1 cellular context compared by ENCODE assay signal in the genomic region with DNA sequence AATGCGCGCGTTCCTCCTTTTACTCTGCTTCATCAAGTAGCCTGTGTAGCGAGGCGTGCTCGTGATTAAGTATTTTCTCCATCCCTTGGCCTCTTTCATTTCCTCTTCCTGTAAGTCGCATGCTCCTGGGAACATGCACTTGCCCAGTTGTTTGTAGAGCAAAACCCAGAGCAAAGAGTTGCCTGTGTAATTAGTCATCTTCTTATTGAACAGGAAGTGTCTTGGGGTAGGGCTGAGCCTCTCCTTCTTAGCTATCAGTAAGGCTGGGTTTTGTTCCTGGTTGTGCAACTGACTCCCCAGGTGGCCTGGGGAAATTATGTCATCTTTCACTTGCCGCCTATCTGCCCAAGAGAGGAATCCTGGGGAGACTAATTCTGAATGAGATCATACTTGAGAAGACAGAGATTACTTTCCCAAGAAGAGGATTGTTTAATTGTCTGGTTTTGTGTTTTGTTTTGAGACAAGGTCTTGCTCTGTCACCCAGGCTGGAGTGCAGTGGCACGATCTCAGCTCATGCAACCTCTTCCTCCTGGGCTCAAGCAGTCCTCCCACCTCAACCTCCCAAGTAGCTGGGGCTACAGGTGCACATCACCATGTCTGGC.
TF ChIP-seq lines count a peak whose summit lies in the region.

No MANE protein-coding gene starts in this region.

TF ChIP-seq in K562, 482 proteins besides CTCF, POLR2A, EP300 and RAD21 (continued from another document and continues in another):
- TF ChIP-seq MAFF (IDR thresholded peaks at IDR 0.05; ENCODE audit: low read length) = no peak
- no peak for TF ChIP-seq TEAD2 (tag; IDR thresholded peaks at IDR 0.05)
- no peak for TF ChIP-seq BCOR (IDR thresholded peaks at IDR 0.05)
- peak; percentile 35 for TF ChIP-seq TBP (optimal IDR thresholded peaks at IDR 0.05; ENCODE audit: low read depth, low read length)
- TF ChIP-seq, protein P1, sequence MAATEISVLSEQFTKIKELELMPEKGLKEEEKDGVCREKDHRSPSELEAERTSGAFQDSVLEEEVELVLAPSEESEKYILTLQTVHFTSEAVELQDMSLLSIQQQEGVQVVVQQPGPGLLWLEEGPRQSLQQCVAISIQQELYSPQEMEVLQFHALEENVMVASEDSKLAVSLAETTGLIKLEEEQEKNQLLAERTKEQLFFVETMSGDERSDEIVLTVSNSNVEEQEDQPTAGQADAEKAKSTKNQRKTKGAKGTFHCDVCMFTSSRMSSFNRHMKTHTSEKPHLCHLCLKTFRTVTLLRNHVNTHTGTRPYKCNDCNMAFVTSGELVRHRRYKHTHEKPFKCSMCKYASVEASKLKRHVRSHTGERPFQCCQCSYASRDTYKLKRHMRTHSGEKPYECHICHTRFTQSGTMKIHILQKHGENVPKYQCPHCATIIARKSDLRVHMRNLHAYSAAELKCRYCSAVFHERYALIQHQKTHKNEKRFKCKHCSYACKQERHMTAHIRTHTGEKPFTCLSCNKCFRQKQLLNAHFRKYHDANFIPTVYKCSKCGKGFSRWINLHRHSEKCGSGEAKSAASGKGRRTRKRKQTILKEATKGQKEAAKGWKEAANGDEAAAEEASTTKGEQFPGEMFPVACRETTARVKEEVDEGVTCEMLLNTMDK (IDR thresholded peaks at IDR 0.05; ENCODE audit: borderline replicate concordance, insufficient read depth, low read depth, low read length, poor library complexity, severe bottlenecking) = no peak
- peak; percentile 79 for TF ChIP-seq ETV1 (tag; conservative IDR thresholded peaks at IDR 0.05; ENCODE audit: low read depth)
- no peak for TF ChIP-seq YBX1 (IDR thresholded peaks at IDR 0.05)
- TF ChIP-seq KLF16 (IDR thresholded peaks at IDR 0.05) = peak; percentile 46; the same call in 1 of the 2 replicates
- TF ChIP-seq ZC3H8 (IDR thresholded peaks at IDR 0.05) = no peak
- TF ChIP-seq, protein P2, sequence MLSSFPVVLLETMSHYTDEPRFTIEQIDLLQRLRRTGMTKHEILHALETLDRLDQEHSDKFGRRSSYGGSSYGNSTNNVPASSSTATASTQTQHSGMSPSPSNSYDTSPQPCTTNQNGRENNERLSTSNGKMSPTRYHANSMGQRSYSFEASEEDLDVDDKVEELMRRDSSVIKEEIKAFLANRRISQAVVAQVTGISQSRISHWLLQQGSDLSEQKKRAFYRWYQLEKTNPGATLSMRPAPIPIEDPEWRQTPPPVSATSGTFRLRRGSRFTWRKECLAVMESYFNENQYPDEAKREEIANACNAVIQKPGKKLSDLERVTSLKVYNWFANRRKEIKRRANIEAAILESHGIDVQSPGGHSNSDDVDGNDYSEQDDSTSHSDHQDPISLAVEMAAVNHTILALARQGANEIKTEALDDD (IDR thresholded peaks at IDR 0.05) = peak; percentile 92
- no peak for TF ChIP-seq PHB (CRISPR knock-in tag; IDR thresholded peaks at IDR 0.05)
- no peak for TF ChIP-seq MEF2D (tag; conservative IDR thresholded peaks at IDR 0.05; ENCODE audit: low read depth)
- TF ChIP-seq ZNF589 (CRISPR knock-in tag; IDR thresholded peaks at IDR 0.05; ENCODE audit: low read depth) = no peak
- TF ChIP-seq SIX5 (IDR thresholded peaks at IDR 0.05; ENCODE audit: borderline replicate concordance in 1 of 2, insufficient read depth in 1 of 2, low read depth in 1 of 2, low read length in 2 of 2) = no peak
- TF ChIP-seq, protein P3, sequence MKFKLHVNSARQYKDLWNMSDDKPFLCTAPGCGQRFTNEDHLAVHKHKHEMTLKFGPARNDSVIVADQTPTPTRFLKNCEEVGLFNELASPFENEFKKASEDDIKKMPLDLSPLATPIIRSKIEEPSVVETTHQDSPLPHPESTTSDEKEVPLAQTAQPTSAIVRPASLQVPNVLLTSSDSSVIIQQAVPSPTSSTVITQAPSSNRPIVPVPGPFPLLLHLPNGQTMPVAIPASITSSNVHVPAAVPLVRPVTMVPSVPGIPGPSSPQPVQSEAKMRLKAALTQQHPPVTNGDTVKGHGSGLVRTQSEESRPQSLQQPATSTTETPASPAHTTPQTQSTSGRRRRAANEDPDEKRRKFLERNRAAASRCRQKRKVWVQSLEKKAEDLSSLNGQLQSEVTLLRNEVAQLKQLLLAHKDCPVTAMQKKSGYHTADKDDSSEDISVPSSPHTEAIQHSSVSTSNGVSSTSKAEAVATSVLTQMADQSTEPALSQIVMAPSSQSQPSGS (CRISPR knock-in tag; IDR thresholded peaks at IDR 0.05) = no peak
- TF ChIP-seq SMAD3 (CRISPR knock-in tag; conservative IDR thresholded peaks at IDR 0.05) = no peak
- TF ChIP-seq, protein P4, sequence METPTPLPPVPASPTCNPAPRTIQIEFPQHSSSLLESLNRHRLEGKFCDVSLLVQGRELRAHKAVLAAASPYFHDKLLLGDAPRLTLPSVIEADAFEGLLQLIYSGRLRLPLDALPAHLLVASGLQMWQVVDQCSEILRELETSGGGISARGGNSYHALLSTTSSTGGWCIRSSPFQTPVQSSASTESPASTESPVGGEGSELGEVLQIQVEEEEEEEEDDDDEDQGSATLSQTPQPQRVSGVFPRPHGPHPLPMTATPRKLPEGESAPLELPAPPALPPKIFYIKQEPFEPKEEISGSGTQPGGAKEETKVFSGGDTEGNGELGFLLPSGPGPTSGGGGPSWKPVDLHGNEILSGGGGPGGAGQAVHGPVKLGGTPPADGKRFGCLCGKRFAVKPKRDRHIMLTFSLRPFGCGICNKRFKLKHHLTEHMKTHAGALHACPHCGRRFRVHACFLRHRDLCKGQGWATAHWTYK (CRISPR knock-in tag; IDR thresholded peaks at IDR 0.05) = no peak
- TF ChIP-seq ZFX (CRISPR knock-in tag; IDR thresholded peaks at IDR 0.05) = no peak
- peak; percentile 47; the same call in 1 of the 2 replicates for TF ChIP-seq TEAD4 (IDR thresholded peaks at IDR 0.05; ENCODE audit: low read length)
- no peak for TF ChIP-seq TEAD4 (CRISPR knock-in tag; IDR thresholded peaks at IDR 0.05; ENCODE audit: borderline replicate concordance)
- TF ChIP-seq, protein P5, sequence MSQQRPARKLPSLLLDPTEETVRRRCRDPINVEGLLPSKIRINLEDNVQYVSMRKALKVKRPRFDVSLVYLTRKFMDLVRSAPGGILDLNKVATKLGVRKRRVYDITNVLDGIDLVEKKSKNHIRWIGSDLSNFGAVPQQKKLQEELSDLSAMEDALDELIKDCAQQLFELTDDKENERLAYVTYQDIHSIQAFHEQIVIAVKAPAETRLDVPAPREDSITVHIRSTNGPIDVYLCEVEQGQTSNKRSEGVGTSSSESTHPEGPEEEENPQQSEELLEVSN (IDR thresholded peaks at IDR 0.05; ENCODE audit: borderline replicate concordance in 1 of 2, extremely low read depth in 1 of 2, insufficient read depth in 1 of 2, insufficient read length in 1 of 2, low read depth in 1 of 2, low read length in 1 of 2, poor library complexity in 1 of 2, severe bottlenecking in 1 of 2) = no peak
- no peak for TF ChIP-seq NFE2L1 (tag; IDR thresholded peaks at IDR 0.05; ENCODE audit: borderline replicate concordance, low read depth)
- TF ChIP-seq, protein P6, sequence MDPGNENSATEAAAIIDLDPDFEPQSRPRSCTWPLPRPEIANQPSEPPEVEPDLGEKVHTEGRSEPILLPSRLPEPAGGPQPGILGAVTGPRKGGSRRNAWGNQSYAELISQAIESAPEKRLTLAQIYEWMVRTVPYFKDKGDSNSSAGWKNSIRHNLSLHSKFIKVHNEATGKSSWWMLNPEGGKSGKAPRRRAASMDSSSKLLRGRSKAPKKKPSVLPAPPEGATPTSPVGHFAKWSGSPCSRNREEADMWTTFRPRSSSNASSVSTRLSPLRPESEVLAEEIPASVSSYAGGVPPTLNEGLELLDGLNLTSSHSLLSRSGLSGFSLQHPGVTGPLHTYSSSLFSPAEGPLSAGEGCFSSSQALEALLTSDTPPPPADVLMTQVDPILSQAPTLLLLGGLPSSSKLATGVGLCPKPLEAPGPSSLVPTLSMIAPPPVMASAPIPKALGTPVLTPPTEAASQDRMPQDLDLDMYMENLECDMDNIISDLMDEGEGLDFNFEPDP (CRISPR knock-in tag; IDR thresholded peaks at IDR 0.05) = no peak
- no peak for TF ChIP-seq ZNF232 (CRISPR knock-in tag; IDR thresholded peaks at IDR 0.05)
- no peak for TF ChIP-seq HNRNPH1 (optimal IDR thresholded peaks at IDR 0.05; ENCODE audit: low read depth, low read length)
- peak in 1 of 2 experiments; percentile 40; a peak in 1 of 4 replicates for TF ChIP-seq FOXK2 (conservative IDR thresholded peaks at IDR 0.05 in 1 of 2, IDR thresholded peaks at IDR 0.05 in 1 of 2; ENCODE audit: low read depth in 2 of 2)
- no peak for TF ChIP-seq HMGN3 (IDR thresholded peaks at IDR 0.05; ENCODE audit: borderline replicate concordance, extremely low read depth, insufficient read length, low read depth, low read length)
- TF ChIP-seq SP2 (IDR thresholded peaks at IDR 0.05; ENCODE audit: extremely low read depth, low read depth, low read length, poor library complexity, severe bottlenecking) = no peak
- TF ChIP-seq, protein P7, sequence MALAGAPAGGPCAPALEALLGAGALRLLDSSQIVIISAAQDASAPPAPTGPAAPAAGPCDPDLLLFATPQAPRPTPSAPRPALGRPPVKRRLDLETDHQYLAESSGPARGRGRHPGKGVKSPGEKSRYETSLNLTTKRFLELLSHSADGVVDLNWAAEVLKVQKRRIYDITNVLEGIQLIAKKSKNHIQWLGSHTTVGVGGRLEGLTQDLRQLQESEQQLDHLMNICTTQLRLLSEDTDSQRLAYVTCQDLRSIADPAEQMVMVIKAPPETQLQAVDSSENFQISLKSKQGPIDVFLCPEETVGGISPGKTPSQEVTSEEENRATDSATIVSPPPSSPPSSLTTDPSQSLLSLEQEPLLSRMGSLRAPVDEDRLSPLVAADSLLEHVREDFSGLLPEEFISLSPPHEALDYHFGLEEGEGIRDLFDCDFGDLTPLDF (CRISPR knock-in tag; IDR thresholded peaks at IDR 0.05) = no peak
- TF ChIP-seq ZFPM2 (CRISPR knock-in tag; IDR thresholded peaks at IDR 0.05) = no peak
- TF ChIP-seq, protein P8, sequence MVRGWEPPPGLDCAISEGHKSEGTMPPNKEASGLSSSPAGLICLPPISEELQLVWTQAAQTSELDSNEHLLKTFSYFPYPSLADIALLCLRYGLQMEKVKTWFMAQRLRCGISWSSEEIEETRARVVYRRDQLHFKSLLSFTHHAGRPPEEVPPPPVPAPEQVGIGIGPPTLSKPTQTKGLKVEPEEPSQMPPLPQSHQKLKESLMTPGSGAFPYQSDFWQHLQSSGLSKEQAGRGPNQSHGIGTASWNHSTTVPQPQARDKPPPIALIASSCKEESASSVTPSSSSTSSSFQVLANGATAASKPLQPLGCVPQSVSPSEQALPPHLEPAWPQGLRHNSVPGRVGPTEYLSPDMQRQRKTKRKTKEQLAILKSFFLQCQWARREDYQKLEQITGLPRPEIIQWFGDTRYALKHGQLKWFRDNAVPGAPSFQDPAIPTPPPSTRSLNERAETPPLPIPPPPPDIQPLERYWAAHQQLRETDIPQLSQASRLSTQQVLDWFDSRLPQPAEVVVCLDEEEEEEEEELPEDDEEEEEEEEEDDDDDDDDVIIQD (CRISPR knock-in tag; IDR thresholded peaks at IDR 0.05) = no peak
- TF ChIP-seq, protein P9, sequence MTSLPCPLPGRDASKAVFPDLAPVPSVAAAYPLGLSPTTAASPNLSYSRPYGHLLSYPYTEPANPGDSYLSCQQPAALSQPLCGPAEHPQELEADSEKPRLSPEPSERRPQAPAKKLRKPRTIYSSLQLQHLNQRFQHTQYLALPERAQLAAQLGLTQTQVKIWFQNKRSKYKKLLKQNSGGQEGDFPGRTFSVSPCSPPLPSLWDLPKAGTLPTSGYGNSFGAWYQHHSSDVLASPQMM (CRISPR knock-in tag; IDR thresholded peaks at IDR 0.05) = no peak
- TF ChIP-seq EGR1 (conservative IDR thresholded peaks at IDR 0.05) = no peak
- peak; percentile 44 for TF ChIP-seq CXXC5 (CRISPR knock-in tag; IDR thresholded peaks at IDR 0.05)
- TF ChIP-seq HNRNPLL (IDR thresholded peaks at IDR 0.05; ENCODE audit: low read depth, low read length, poor library complexity, severe bottlenecking) = no peak
- TF ChIP-seq, protein P10, sequence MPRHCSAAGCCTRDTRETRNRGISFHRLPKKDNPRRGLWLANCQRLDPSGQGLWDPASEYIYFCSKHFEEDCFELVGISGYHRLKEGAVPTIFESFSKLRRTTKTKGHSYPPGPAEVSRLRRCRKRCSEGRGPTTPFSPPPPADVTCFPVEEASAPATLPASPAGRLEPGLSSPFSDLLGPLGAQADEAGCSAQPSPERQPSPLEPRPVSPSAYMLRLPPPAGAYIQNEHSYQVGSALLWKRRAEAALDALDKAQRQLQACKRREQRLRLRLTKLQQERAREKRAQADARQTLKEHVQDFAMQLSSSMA (CRISPR knock-in tag; IDR thresholded peaks at IDR 0.05) = no peak
- TF ChIP-seq SRSF9 (IDR thresholded peaks at IDR 0.05; ENCODE audit: borderline replicate concordance, low read depth, low read length) = no peak
- TF ChIP-seq, protein P11, sequence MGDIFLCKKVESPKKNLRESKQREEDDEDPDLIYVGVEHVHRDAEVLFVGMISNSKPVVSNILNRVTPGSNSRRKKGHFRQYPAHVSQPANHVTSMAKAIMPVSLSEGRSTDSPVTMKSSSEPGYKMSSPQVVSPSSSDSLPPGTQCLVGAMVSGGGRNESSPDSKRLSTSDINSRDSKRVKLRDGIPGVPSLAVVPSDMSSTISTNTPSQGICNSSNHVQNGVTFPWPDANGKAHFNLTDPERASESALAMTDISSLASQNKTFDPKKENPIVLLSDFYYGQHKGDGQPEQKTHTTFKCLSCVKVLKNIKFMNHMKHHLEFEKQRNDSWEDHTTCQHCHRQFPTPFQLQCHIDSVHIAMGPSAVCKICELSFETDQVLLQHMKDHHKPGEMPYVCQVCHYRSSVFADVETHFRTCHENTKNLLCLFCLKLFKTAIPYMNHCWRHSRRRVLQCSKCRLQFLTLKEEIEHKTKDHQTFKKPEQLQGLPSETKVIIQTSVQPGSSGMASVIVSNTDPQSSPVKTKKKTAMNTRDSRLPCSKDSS (IDR thresholded peaks at IDR 0.05; ENCODE audit: low read depth, partially characterized antibody) = no peak
- TF ChIP-seq HOXB6 (CRISPR knock-in tag; IDR thresholded peaks at IDR 0.05; ENCODE audit: borderline replicate concordance) = no peak
- TF ChIP-seq XRCC3 (IDR thresholded peaks at IDR 0.05) = no peak
- TF ChIP-seq GABPA (tag; conservative IDR thresholded peaks at IDR 0.05; ENCODE audit: low read depth) = peak; percentile 72
- TF ChIP-seq MECOM (CRISPR knock-in tag; IDR thresholded peaks at IDR 0.05) = no peak
- TF ChIP-seq ZNF644 (tag; IDR thresholded peaks at IDR 0.05; ENCODE audit: low read depth) = no peak; the same call in 1 of the 2 replicates
- TF ChIP-seq ETV6 (IDR thresholded peaks at IDR 0.05; ENCODE audit: borderline replicate concordance in 1 of 2, low read depth in 2 of 2, low read length in 1 of 2) = peak in 1 of 2 experiments; percentile 76; a peak in 1 of 4 replicates
- TF ChIP-seq ETV6 (CRISPR knock-in tag; IDR thresholded peaks at IDR 0.05; ENCODE audit: borderline replicate concordance) = no peak
- TF ChIP-seq ZNF445 (CRISPR knock-in tag; IDR thresholded peaks at IDR 0.05; ENCODE audit: low read depth) = no peak
- no peak for TF ChIP-seq STAG1 (CRISPR knock-in tag; IDR thresholded peaks at IDR 0.05; ENCODE audit: borderline replicate concordance)
- no peak for TF ChIP-seq RFX1 (IDR thresholded peaks at IDR 0.05)
- no peak for TF ChIP-seq RBM15 (IDR thresholded peaks at IDR 0.05; ENCODE audit: insufficient read depth, low read length)
- TF ChIP-seq GATAD2A (IDR thresholded peaks at IDR 0.05) = no peak
- TF ChIP-seq MYBL2 (IDR thresholded peaks at IDR 0.05; ENCODE audit: low read depth) = no peak
- no peak for TF ChIP-seq MYBL2 (CRISPR knock-in tag; IDR thresholded peaks at IDR 0.05; ENCODE audit: borderline replicate concordance)
- no peak for TF ChIP-seq ZNF41 (CRISPR knock-in tag; conservative IDR thresholded peaks at IDR 0.05)
- no peak for TF ChIP-seq PPARD (CRISPR knock-in tag; IDR thresholded peaks at IDR 0.05)
- no peak for TF ChIP-seq FOXJ2 (tag; IDR thresholded peaks at IDR 0.05)
- no peak for TF ChIP-seq PHF21A (IDR thresholded peaks at IDR 0.05; ENCODE audit: borderline replicate concordance, low read depth)
- no peak for TF ChIP-seq NEUROD1 (IDR thresholded peaks at IDR 0.05; ENCODE audit: borderline replicate concordance, low read depth, low read length, partially characterized antibody)
- TF ChIP-seq ERF (CRISPR knock-in tag; IDR thresholded peaks at IDR 0.05) = no peak
